8 cellular contexts compared by ENCODE assay signal in the genomic region with DNA sequence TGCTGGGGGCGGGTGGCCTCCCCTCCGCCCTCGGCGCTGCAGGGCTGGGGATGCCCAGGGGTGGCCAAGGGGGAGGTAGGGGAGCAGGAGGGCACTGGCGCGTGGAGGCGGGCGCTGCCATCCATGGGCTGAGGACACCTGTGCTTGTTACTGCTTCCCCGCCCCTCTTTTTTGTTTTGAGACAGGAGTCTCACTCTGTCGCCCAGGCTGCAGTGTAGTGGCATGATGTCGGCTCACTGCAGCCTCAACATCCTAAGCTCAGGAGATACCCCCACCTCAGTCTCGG. TPM values are rescaled to one million over a fixed set of nuclear protein-coding genes. Genes with fewer than 3 reads are reported as not detected.
DNase-seq lines count a peak whose midpoint lies in the region; ATAC-seq and TF ChIP-seq lines count a peak whose summit lies in the region.

No MANE protein-coding gene starts in this region.

- no peak for TF ChIP-seq POLR2A in thyroid gland (IDR thresholded peaks at IDR 0.05)

- WGBS in thyroid gland, 2 donors = 13 to 22% methylated on average over 4 to 9 of the region's 12 CpGs

- no peaks in the 10 kb centered on the region for H3K9me3 ChIP-seq in thyroid gland

- H3K36me3 ChIP-seq in kidney epithelial cell (ENCODE audit: control insufficient read depth, insufficient read depth, low read length) = no peaks in the 10 kb centered on the region
- H3K36me3 ChIP-seq in thyroid gland = no peaks in the 10 kb centered on the region

- DNase-seq in activated naive CD4-positive, alpha-beta T cell treated with anti-CD3 and anti-CD28 coated beads, Interleukin-2, amount 50 U/mL, for 72 hours (ENCODE audit: low spot score in 2 of 2) = peak in 1 of 2 donors; percentile 33
- DNase-seq in kidney epithelial cell (ENCODE audit: low read depth) (no peak), thyroid gland (peak; percentile 45 to 55), activated gamma-delta T cell (lab: John Stamatoyannopoulos, UW) (no peak), NCI-H128 (lab: John Stamatoyannopoulos, UW; ENCODE audit: unreplicated experiment) (no peak), activated gamma-delta T cell treated with Interleukin-2 at 50 U/mL for 16 hours (no peak)

- H3K9me3 Mint-ChIP-seq in activated naive CD4-positive, alpha-beta T cell treated with anti-CD3 and anti-CD28 coated beads, Interleukin-2, amount 50 U/mL, for 72 hours = no peaks in the 10 kb centered on the region

- H3K27ac Mint-ChIP-seq in activated naive CD4-positive, alpha-beta T cell treated with anti-CD3 and anti-CD28 coated beads, Interleukin-2, amount 50 U/mL, for 72 hours = no peak overlapping the region

- H3K27ac ChIP-seq in thyroid gland = peak overlapping the region; percentile 69 to 77 (median 72)

- H3K27me3 ChIP-seq in kidney epithelial cell (ENCODE audit: control insufficient read depth, insufficient read depth, low read length) = no peaks in the 10 kb centered on the region
- no peaks in the 10 kb centered on the region for H3K27me3 ChIP-seq in thyroid gland

- H3K4me3 ChIP-seq in kidney epithelial cell (ENCODE audit: low read depth, low read length) = peak overlapping the region; percentile 81
- H3K4me3 ChIP-seq in thyroid gland (replicated peaks in 1 of 3) = peak overlapping the region; percentile 5 to 76 (median 35)

- intact Hi-C loops in thyroid gland (cut with DNase I) = no loop called here

- H3K4me1 ChIP-seq in thyroid gland = peaks cover 8 to 35% of the 10 kb centered on the region in 2 donors

- ATAC-seq in GM18498 (IDR thresholded peaks at IDR 0.05; ENCODE audit: unreplicated experiment) = peak; percentile 40
- peak; percentile 30 for ATAC-seq in HG02885 (IDR thresholded peaks at IDR 0.05; ENCODE audit: poor library complexity, unreplicated experiment)
- ATAC-seq in activated naive CD4-positive, alpha-beta T cell treated with anti-CD3 and anti-CD28 coated beads, Interleukin-2, amount 50 U/mL, for 72 hours = peak; percentile 14 to 51

- peak; percentile 9 for TF ChIP-seq CTCF in kidney epithelial cell (IDR thresholded peaks at IDR 0.05; ENCODE audit: insufficient read depth, low read length, poor library complexity, severe bottlenecking)
- TF ChIP-seq CTCF in thyroid gland (IDR thresholded peaks at IDR 0.05) = no peak

- no peaks in the 10 kb centered on the region for H3K36me3 Mint-ChIP-seq in activated naive CD4-positive, alpha-beta T cell treated with anti-CD3 and anti-CD28 coated beads, Interleukin-2, amount 50 U/mL, for 72 hours

RNA-seq across cellular contexts. Expression of a gene that starts 0.7 kb away (rescaled TPM):
- total RNA-seq in activated naive CD4-positive, alpha-beta T cell treated with anti-CD3 and anti-CD28 coated beads, Interleukin-2, amount 50 U/mL, for 72 hours = 10 to 100 TPM in 1 of 2 donors, 1 to 10 TPM in 1; 8.8 to 11.4 TPM
- 134 and 152 TPM in 2 replicates for total RNA-seq in kidney epithelial cell
- total RNA-seq in thyroid gland = 10 to 100 TPM; 25.2 to 37.6 (median 31.2) TPM

RNA-seq across cellular contexts. Expression of a gene that starts 25.3 kb away (rescaled TPM):
- total RNA-seq in activated naive CD4-positive, alpha-beta T cell treated with anti-CD3 and anti-CD28 coated beads, Interleukin-2, amount 50 U/mL, for 72 hours = under 1 TPM in 1 of 2 donors, not detected in 1; 0.33 TPM
- total RNA-seq in kidney epithelial cell = 5.2 and 9.9 TPM in 2 replicates
- 10 to 100 TPM in 3 of 4 donors, 1 to 10 TPM in 1; 6.5 to 27.7 (median 15.2) TPM for total RNA-seq in thyroid gland

RNA-seq across cellular contexts. Expression of a gene that starts 58.1 kb away (rescaled TPM):
- total RNA-seq in activated naive CD4-positive, alpha-beta T cell treated with anti-CD3 and anti-CD28 coated beads, Interleukin-2, amount 50 U/mL, for 72 hours = under 1 TPM; 0.18 to 0.58 TPM
- 1.0 and 1.1 TPM in 2 replicates for total RNA-seq in kidney epithelial cell
- 1 to 10 TPM in 3 of 4 donors, under 1 TPM in 1; 0.67 to 3.3 (median 1.9) TPM for total RNA-seq in thyroid gland

Comparison
In these comparisons a context has a peak if more than half of its experiments do, and no peak if none do; other contexts are left out.
1. DNase-seq: peak in thyroid gland (2 of 2); none in kidney epithelial cell (single experiment), activated gamma-delta T cell (single experiment), NCI-H128 (single experiment) and activated gamma-delta T cell treated with Interleukin-2 at 50 U/mL for 16 hours (single experiment).
2. Peak in every context shown above with its lines, with median percentiles within 50 percentile points of each other: ATAC-seq.